ENCODE assay signal across 7 cellular contexts in genomic region chr5:170632985-170633234, GRCh38.
DNase-seq lines count a peak whose midpoint lies in the region; ATAC-seq, FAIRE-seq and TF ChIP-seq lines count a peak whose summit lies in the region.

No MANE protein-coding gene starts in this region.

- no peaks in the 10 kb centered on the region for H3K9me3 Mint-ChIP-seq in activated T-cell treated with anti-CD3 and anti-CD28 coated beads, Interleukin-2, amount 50 U/mL, for 72 hours

- H3K36me3 ChIP-seq in ovary (no peaks in the 10 kb centered on the region), upper lobe of right lung (no peaks in the 10 kb centered on the region)

- H3K4me3 Mint-ChIP-seq in activated T-cell treated with anti-CD3 and anti-CD28 coated beads, Interleukin-2, amount 50 U/mL, for 72 hours, result peak overlapping the region; percentile 70 to 79

- H3K4me1 Mint-ChIP-seq in activated T-cell treated with anti-CD3 and anti-CD28 coated beads, Interleukin-2, amount 50 U/mL, for 72 hours (ENCODE audit: low read depth), result peaks cover 18% of the 10 kb centered on the region

- no peaks in the 10 kb centered on the region for H3K36me3 Mint-ChIP-seq in activated T-cell treated with anti-CD3 and anti-CD28 coated beads, Interleukin-2, amount 50 U/mL, for 72 hours (ENCODE audit: insufficient read depth in 2 of 2)

- H3K27ac Mint-ChIP-seq in activated T-cell treated with anti-CD3 and anti-CD28 coated beads, Interleukin-2, amount 50 U/mL, for 72 hours, result no peak overlapping the region

- ATAC-seq in activated T-cell treated with anti-CD3 and anti-CD28 coated beads, Interleukin-2, amount 50 U/mL, for 72 hours (replicated peaks in 1 of 2), result peak; percentile 66 to 67
- ATAC-seq in upper lobe of right lung, result peak; percentile 78

- no peak for TF ChIP-seq POLR2A in ovary (IDR thresholded peaks at IDR 0.05)

- DNase-seq in GM19239 (ENCODE audit: insufficient read length, low spot score) (peak; percentile 78), LNCaP clone FGC (ENCODE audit: low read depth) (no peak), frontal cortex (ENCODE audit: low spot score in 2 of 2) (peak; percentile 73 to 79), ovary (peak; percentile 74 to 87 (median 76)), upper lobe of right lung (peak; percentile 76), SKM-1 treated with dmso at 0.1 percent for 144 hours (lab: John Stamatoyannopoulos, UW; ENCODE audit: unreplicated experiment) (no peak)
- peak; percentile 59 to 75 for DNase-seq in activated T-cell treated with anti-CD3 and anti-CD28 coated beads, Interleukin-2, amount 50 U/mL, for 72 hours

- H3K27me3 Mint-ChIP-seq in activated T-cell treated with anti-CD3 and anti-CD28 coated beads, Interleukin-2, amount 50 U/mL, for 72 hours (ENCODE audit: low read depth), result peaks cover 16% of the 10 kb centered on the region

- H3K4me1 ChIP-seq in ovary (ENCODE audit: insufficient read depth), result peaks cover 10% of the 10 kb centered on the region
- peaks cover 26% of the 10 kb centered on the region for H3K4me1 ChIP-seq in upper lobe of right lung

- no peaks in the 10 kb centered on the region for H3K9me3 ChIP-seq in ovary
- H3K9me3 ChIP-seq in upper lobe of right lung, result no peaks in the 10 kb centered on the region

- no peaks in the 10 kb centered on the region for H3K27me3 ChIP-seq in ovary
- no peaks in the 10 kb centered on the region for H3K27me3 ChIP-seq in upper lobe of right lung

- TF ChIP-seq EP300 in ovary (IDR thresholded peaks at IDR 0.05), result no peak

- peak overlapping the region; percentile 57 to 86 for H3K27ac ChIP-seq in ovary
- H3K27ac ChIP-seq in upper lobe of right lung, result peak overlapping the region; percentile 75

- FAIRE-seq in GM19239 (lab: Jason Lieb, UNC) (no peak), frontal cortex (lab: Jason Lieb, UNC) (no peak)

- H3K4me3 ChIP-seq in LNCaP clone FGC (ENCODE audit: low read depth, low read length) (no peak overlapping the region), ovary (peak overlapping the region; percentile 2), upper lobe of right lung (peak overlapping the region; percentile 29)

- intact Hi-C loops in ovary (cut with DNase I) (loop anchor here in 3 of 4 donors (2.0 to 5.0 kb wide), 3 partner anchors 30 to 406 kb away; no protein-coding TSS in a partner anchor), upper lobe of right lung (cut with DNase I) (loop anchor here (5.0 kb wide), 1 partner anchor 196 kb away; no protein-coding TSS in a partner anchor)

- WGBS in ovary, 3 donors, result 1 to 3% (median 2%) methylated on average over 12 of the region's 12 CpGs

- TF ChIP-seq CTCF in LNCaP clone FGC (IDR thresholded peaks at IDR 0.05; ENCODE audit: control insufficient read depth, extremely low read depth, insufficient read depth), result peak; percentile 92
- peak; percentile 82 to 93 (median 92) for TF ChIP-seq CTCF in ovary (IDR thresholded peaks at IDR 0.05)
- TF ChIP-seq CTCF in upper lobe of right lung (IDR thresholded peaks at IDR 0.05), result peak; percentile 97

Comparison
In these comparisons a context has a peak if more than half of its experiments do, and no peak if none do; other contexts are left out.
1. DNase-seq: peak in GM19239 (single experiment), activated T-cell treated with anti-CD3 and anti-CD28 coated beads, Interleukin-2, amount 50 U/mL, for 72 hours (2 of 2), frontal cortex (2 of 2), ovary (5 of 5) and upper lobe of right lung (single experiment); none in LNCaP clone FGC (single experiment) and SKM-1 treated with dmso at 0.1 percent for 144 hours (single experiment).
2. Peak in every context shown above with its lines, with median percentiles within 50 percentile points of each other: CTCF ChIP-seq.